Comparison of ENCODE assay signal across 17 cellular contexts in the genomic region with DNA sequence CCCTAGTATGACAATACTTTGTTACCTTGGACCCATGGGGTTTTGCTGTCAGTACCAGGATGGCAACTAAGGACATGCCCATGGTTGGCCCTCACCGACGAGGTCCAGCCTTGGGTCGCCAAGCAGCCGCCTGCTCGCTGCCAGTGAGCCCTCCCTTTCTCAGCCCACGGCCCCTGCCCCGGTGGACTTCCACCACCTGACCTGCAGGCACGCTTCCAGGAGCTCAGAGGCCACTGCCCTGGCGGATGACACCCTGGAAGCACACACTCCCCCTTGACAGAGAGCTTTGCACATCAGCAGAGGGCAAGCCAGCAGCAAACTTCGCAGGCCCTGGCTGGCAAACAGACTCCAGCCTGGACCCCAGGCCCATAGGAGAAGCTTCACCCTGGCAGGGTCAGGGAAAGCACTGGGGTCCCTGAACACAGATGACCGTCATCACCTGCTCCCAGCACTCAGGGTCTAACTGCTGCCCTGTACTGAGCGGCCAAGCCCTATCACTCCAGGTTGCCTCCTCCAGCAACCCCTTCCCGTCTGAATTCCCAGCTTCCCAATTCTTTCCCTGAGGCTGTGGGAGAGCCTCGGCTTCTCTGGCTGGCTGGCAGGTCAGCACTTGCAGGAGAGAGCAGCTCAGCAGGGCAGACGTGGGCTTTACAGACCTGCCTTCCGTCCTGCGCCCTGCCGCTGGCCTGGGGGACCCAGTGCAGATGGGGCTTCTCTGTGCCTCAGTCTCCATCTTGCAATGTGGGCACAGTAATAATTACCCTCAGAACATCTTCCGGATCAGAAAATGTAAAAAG. TPM values are rescaled to one million over a fixed set of nuclear protein-coding genes. Genes with fewer than 3 reads are reported as not detected.
DNase-seq lines count a peak whose midpoint lies in the region; TF ChIP-seq lines count a peak whose summit lies in the region.
"Had no signal": no experiment of that assay in that cellular context is flagged by ENCODE, and none has a peak within 500 bp of the region (broad histone marks: within the 10 kb centered on the region; RNA-seq: fewer than 3 reads in every experiment).

No MANE protein-coding gene starts in this region.

- H3K27ac ChIP-seq in BLaER1 (peak overlapping the region; percentile 93), hepatocyte (peak overlapping the region; percentile 23), parathyroid adenoma (peak overlapping the region; percentile 39), MM.1S (ENCODE audit: low read length) (no peak overlapping the region)

- TF ChIP-seq CTCF in brain (conservative IDR thresholded peaks at IDR 0.05), result no peak
- TF ChIP-seq CTCF in hepatocyte (IDR thresholded peaks at IDR 0.05; ENCODE audit: poor library complexity), result no peak
- no peak for TF ChIP-seq CTCF in parathyroid adenoma (IDR thresholded peaks at IDR 0.05)
- TF ChIP-seq CTCF in MM.1S (IDR thresholded peaks at IDR 0.05; ENCODE audit: low read length), result no peak

- H3K36me3 ChIP-seq in BLaER1, result peaks cover 7% of the 10 kb centered on the region
- H3K36me3 ChIP-seq in hepatocyte (replicated peaks; ENCODE audit: insufficient read depth, low read depth), result no peaks in the 10 kb centered on the region
- no peaks in the 10 kb centered on the region for H3K36me3 ChIP-seq in parathyroid adenoma (ENCODE audit: control insufficient read depth, insufficient read depth, low read length)
- H3K36me3 ChIP-seq in MM.1S (replicated peaks; ENCODE audit: insufficient read depth, low read length), result no peaks in the 10 kb centered on the region

- WGBS in hepatocyte (ENCODE audit: low lambda C conversion rate, missing lambda C conversion rate), result 66% methylated on average over 19 of the region's 19 CpGs

- H3K27ac Mint-ChIP-seq in brain, result no peak overlapping the region
- H3K27ac Mint-ChIP-seq: activated naive CD4-positive, alpha-beta T cell treated with anti-CD3 and anti-CD28 coated beads, Interleukin-2, amount 10 ng/mL, durations not matched to agents 7 days and 5 days; mesothelial cell of epicardium had no signal

- H3K4me1 Mint-ChIP-seq in brain, result peaks cover 19% of the 10 kb centered on the region

- peak overlapping the region; percentile 84; the same call in 1 of the 2 replicates for H3K9ac ChIP-seq in BLaER1
- no peak overlapping the region for H3K9ac ChIP-seq in parathyroid adenoma
- no peak overlapping the region for H3K9ac ChIP-seq in MM.1S (ENCODE audit: low read length)

- H3K9me3 ChIP-seq in BLaER1 (no peaks in the 10 kb centered on the region), hepatocyte (ENCODE audit: low read depth) (no peaks in the 10 kb centered on the region), parathyroid adenoma (ENCODE audit: control insufficient read depth, low read length) (no peaks in the 10 kb centered on the region), MM.1S (replicated peaks; ENCODE audit: insufficient read depth, low read length) (no peaks in the 10 kb centered on the region)

- H3K4me3 Mint-ChIP-seq in brain, result peak overlapping the region in 4 of 5 experiments; percentile 24 to 87 (median 40)
- H3K4me3 Mint-ChIP-seq: activated naive CD4-positive, alpha-beta T cell treated with anti-CD3 and anti-CD28 coated beads, Interleukin-2, amount 10 ng/mL, durations not matched to agents 7 days and 5 days; mesothelial cell of epicardium had no signal

- peaks cover 8% of the 10 kb centered on the region; the same call in 1 of the 2 replicates for H3F3A ChIP-seq in MM.1S (ENCODE audit: insufficient read depth, low read length)

- no peaks in the 10 kb centered on the region for H3K9me2 ChIP-seq in hepatocyte (replicated peaks; ENCODE audit: insufficient read depth)
- H3K9me2 ChIP-seq in MM.1S (replicated peaks; ENCODE audit: insufficient read depth, low read length), result no peaks in the 10 kb centered on the region

- no peak overlapping the region for H3K4me3 ChIP-seq in BLaER1
- H3K4me3 ChIP-seq in hepatocyte, result no peak overlapping the region
- H3K4me3 ChIP-seq in parathyroid adenoma (ENCODE audit: low read depth, low read length), result no peak overlapping the region
- no peak overlapping the region for H3K4me3 ChIP-seq in MM.1S (ENCODE audit: low read length)

- peaks cover 4% of the 10 kb centered on the region for H3K36me3 Mint-ChIP-seq in brain

- H3K9me3 Mint-ChIP-seq in brain, result peaks cover 0 to 10% (median 0%) of the 10 kb centered on the region in 5 experiments
- H3K9me3 Mint-ChIP-seq: activated naive CD4-positive, alpha-beta T cell treated with anti-CD3 and anti-CD28 coated beads, Interleukin-2, amount 10 ng/mL, durations not matched to agents 7 days and 5 days; mesothelial cell of epicardium had no signal

- H4K20me1 ChIP-seq in BLaER1, result peaks cover 14% of the 10 kb centered on the region; the same call in 1 of the 2 replicates
- peaks cover 7% of the 10 kb centered on the region for H4K20me1 ChIP-seq in hepatocyte (ENCODE audit: insufficient read depth, poor library complexity, severe bottlenecking)
- H4K20me1 ChIP-seq in MM.1S (ENCODE audit: insufficient read depth, low read length), result no peaks in the 10 kb centered on the region

- H3K27me3 ChIP-seq in BLaER1 (no peaks in the 10 kb centered on the region), hepatocyte (no peaks in the 10 kb centered on the region), parathyroid adenoma (ENCODE audit: control insufficient read depth, insufficient read depth, low read length) (no peaks in the 10 kb centered on the region), MM.1S (replicated peaks; ENCODE audit: insufficient read depth, low read length) (peaks cover 13% of the 10 kb centered on the region)

- peaks cover 44% of the 10 kb centered on the region for H3K4me1 ChIP-seq in BLaER1
- H3K4me1 ChIP-seq in hepatocyte (ENCODE audit: insufficient read depth), result peaks cover 19% of the 10 kb centered on the region
- peaks cover 13% of the 10 kb centered on the region for H3K4me1 ChIP-seq in parathyroid adenoma
- H3K4me1 ChIP-seq in MM.1S (ENCODE audit: low read length), result peaks cover 7% of the 10 kb centered on the region

- H3K79me2 ChIP-seq in hepatocyte (peaks cover 13% of the 10 kb centered on the region), parathyroid adenoma (no peaks in the 10 kb centered on the region), MM.1S (ENCODE audit: low read length) (peaks cover 8% of the 10 kb centered on the region)

- H2AFZ ChIP-seq in hepatocyte (no peak overlapping the region), parathyroid adenoma (peak overlapping the region; percentile 48), MM.1S (ENCODE audit: low read length) (no peak overlapping the region)

- H3K4me2 ChIP-seq in BLaER1, result peak overlapping the region; percentile 90
- no peak overlapping the region for H3K4me2 ChIP-seq in hepatocyte
- H3K4me2 ChIP-seq in parathyroid adenoma (ENCODE audit: low read length), result no peak overlapping the region
- H3K4me2 ChIP-seq in MM.1S (ENCODE audit: low read depth, low read length), result no peak overlapping the region

- DNase-seq in hepatocyte (ENCODE audit: low spot score) (peak; percentile 53), cerebellar cortex (ENCODE audit: low spot score) (no peak), NCI-H1417 treated with DMSO at 0.1 percent for 48 hours (lab: John Stamatoyannopoulos, UW) (no peak), activated gamma-delta T cell treated with Interleukin-2 at 50 U/mL for 16 hours (no peak), MM.1S (no peak)
- DNase-seq: activated CD4-positive, CD25-positive, alpha-beta regulatory T cell treated with anti-CD3 and anti-CD28 coated beads, Interleukin-2, amount 50 U/mL, for 72 hours; activated naive CD4-positive, alpha-beta T cell treated with anti-CD3 and anti-CD28 coated beads, Interleukin-2, amount 10 ng/mL, durations not matched to agents 7 days and 5 days; effector memory CD4-positive, alpha-beta T cell; foreskin melanocyte; KG1; NCI-H524 treated with DMSO at 0.1 percent for 48 hours; RPMI8226; T-helper 1 cell had no signal

- peaks cover 52% of the 10 kb centered on the region for H3K27me3 Mint-ChIP-seq in brain

RNA-seq across cellular contexts. Expression of gene PPARA, which starts 2.7 kb away (rescaled TPM):
- polyA plus RNA-seq in brain (ENCODE audit: insufficient read depth, low read depth, low replicate concordance) (8.4 TPM), hepatocyte (12.3 and 13.7 TPM in 2 replicates)
- 28.0 and 31.0 TPM in 2 replicates for total RNA-seq in hepatocyte
